22 cellular contexts compared by ENCODE assay signal in the genomic region with DNA sequence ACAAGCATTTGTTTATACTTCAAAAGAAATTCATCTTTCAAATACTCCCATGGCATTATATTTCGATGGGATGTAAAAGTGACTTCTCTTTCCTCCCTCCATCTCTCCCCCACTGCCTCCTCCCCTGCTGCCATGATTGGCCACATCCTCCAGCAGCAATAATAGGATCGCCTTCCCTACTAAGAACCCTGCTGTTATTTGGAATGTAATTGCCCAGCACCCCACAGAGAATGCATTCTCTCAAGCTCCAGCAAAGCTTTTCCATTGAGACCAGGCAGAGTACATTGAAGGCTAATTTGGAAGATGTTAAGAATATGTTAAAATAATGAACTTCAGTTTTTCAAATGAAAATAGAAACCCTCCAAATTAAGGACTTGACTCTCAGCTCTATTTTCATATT.
DNase-seq lines count a peak whose midpoint lies in the region; ATAC-seq lines count a peak whose summit lies in the region.
"Had no signal": no experiment of that assay in that cellular context is flagged by ENCODE, and none has a peak within 500 bp of the region (broad histone marks: within the 10 kb centered on the region; RNA-seq: fewer than 3 reads in every experiment).

No MANE protein-coding gene starts in this region.

- H3K9ac ChIP-seq in iPS-18a (ENCODE audit: low read length): no peak overlapping the region

- no peak for ATAC-seq in HG02610 (IDR thresholded peaks at IDR 0.05; ENCODE audit: unreplicated experiment)
- ATAC-seq: foreskin keratinocyte; left lobe of liver; right cardiac atrium; stimulated activated memory B cell treated with anti-CD40 and anti-IgM and Interleukin-4, amounts not matched to agents 10 μg/mL and 1 μg/mL and 100 μg/mL, for 72 hours had no signal

- no peak overlapping the region for H3K27ac ChIP-seq in iPS-18a (ENCODE audit: low read length)
- H3K27ac ChIP-seq: adrenal gland, cardiac muscle cell, foreskin keratinocyte, PC-9, testis had no signal

- peaks cover 31% of the 10 kb centered on the region for H3K4me1 ChIP-seq in iPS-18a (ENCODE audit: control insufficient read depth, low read depth, low read length)
- H3K4me1 ChIP-seq: foreskin keratinocyte, testis had no signal

- no peaks in the 10 kb centered on the region for H3K36me3 ChIP-seq in iPS-18a (ENCODE audit: control insufficient read depth, low read depth, low read length)
- H3K36me3 ChIP-seq: adrenal gland, cardiac muscle cell had no signal

- H3K9me3 ChIP-seq in iPS-18a (ENCODE audit: control insufficient read depth, low read depth, low read length): no peaks in the 10 kb centered on the region
- H3K9me3 ChIP-seq: adrenal gland, testis had no signal

- peak; percentile 1 for DNase-seq in G401 (ENCODE audit: low spot score)
- DNase-seq in NCI-H1417 (lab: John Stamatoyannopoulos, UW): peak; percentile 38 to 95 (median 79)
- peak; percentile 90 for DNase-seq in NCI-H69 (lab: John Stamatoyannopoulos, UW)
- DNase-seq in NCI-H187 treated with DMSO at 0.1 percent for 48 hours (lab: John Stamatoyannopoulos, UW): no peak
- no peak for DNase-seq in SIG-M5 treated with dmso at 0.1 percent for 504 hours (lab: John Stamatoyannopoulos, UW; ENCODE audit: unreplicated experiment)
- no peak for DNase-seq in midbrain (lab: John Stamatoyannopoulos, UW)
- DNase-seq: activated CD4-positive, alpha-beta T cell treated with anti-CD3 and anti-CD28 coated beads, Interleukin-2, amount 10 ng/mL, durations not matched to agents 7 days and 5 days; activated gamma-delta T cell treated with Interleukin-2 at 50 U/mL for 16 hours; adrenal gland; foreskin keratinocyte; hippocampal formation; NCI-H524 treated with DMSO at 0.1 percent for 48 hours; PC-9; right cardiac atrium; SIG-M5; T-helper 1 cell; testis had no signal

- in situ Hi-C loops in G401 (cut with HindIII; ENCODE audit: low sequenced_read_pairs): no loop called here

- H3K27me3 ChIP-seq in iPS-18a (ENCODE audit: control insufficient read depth, insufficient read depth, low read length): no peaks in the 10 kb centered on the region
- H3K27me3 ChIP-seq: adrenal gland, foreskin keratinocyte, testis had no signal

- peak overlapping the region; percentile 12 for H3K4me3 ChIP-seq in iPS-18a (ENCODE audit: low read length)
- H3K4me3 ChIP-seq: adrenal gland, cardiac muscle cell, PC-9, testis had no signal

Comparison
In these comparisons a context has a peak if more than half of its experiments do, and no peak if none do; other contexts are left out.
1. DNase-seq: peak in G401 (single experiment), NCI-H1417 (3 of 3) and NCI-H69 (single experiment); none in NCI-H187 treated with DMSO at 0.1 percent for 48 hours (single experiment), SIG-M5 treated with dmso at 0.1 percent for 504 hours (single experiment) and midbrain (single experiment).